Comparison of ENCODE assay signal across 17 cellular contexts in the genomic region with DNA sequence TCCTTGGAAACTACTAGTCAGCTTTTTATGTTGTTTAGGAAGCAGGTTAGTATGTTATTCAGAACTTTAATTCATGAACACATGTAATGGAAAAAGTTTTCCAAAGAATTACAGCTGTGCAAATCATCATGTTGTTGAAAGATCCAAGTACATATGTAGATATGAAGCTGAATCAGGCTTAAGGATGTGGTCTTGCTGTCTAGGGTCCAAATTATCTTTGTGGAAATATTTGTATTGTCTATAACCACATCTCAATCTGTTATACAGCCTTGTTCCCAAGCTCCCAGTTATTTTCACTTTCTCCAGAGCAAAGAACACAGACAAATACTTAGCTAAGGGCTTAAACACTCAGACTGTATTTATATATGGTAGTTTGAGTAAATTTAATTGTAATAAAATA.
DNase-seq lines count a peak whose midpoint lies in the region; ATAC-seq, FAIRE-seq and TF ChIP-seq lines count a peak whose summit lies in the region.
"Had no signal": no experiment of that assay in that cellular context is flagged by ENCODE, and none has a peak within 500 bp of the region (broad histone marks: within the 10 kb centered on the region; RNA-seq: fewer than 3 reads in every experiment).

No MANE protein-coding gene starts in this region.

- no peak overlapping the region for H3K27ac ChIP-seq in naive thymus-derived CD4-positive, alpha-beta T cell (ENCODE audit: low read depth, low read length)
- H3K27ac ChIP-seq: A549, BLaER1 had no signal

- DNase-seq in EH (ENCODE audit: low read depth), result peak; percentile 32
- DNase-seq in astrocyte of the cerebellum (ENCODE audit: low read depth), result peak; percentile 24
- peak; percentile 38 for DNase-seq in fibroblast of peridontal ligament (ENCODE audit: extremely low read depth)
- DNase-seq in osteocyte (ENCODE audit: extremely low spot score, unreplicated experiment), result no peak
- no peak for DNase-seq in DMS79 (lab: John Stamatoyannopoulos, UW)
- no peak for DNase-seq in GM12892 (ENCODE audit: insufficient read length)
- DNase-seq in naive thymus-derived CD4-positive, alpha-beta T cell, result no peak
- DNase-seq: AML-193, DMS 273 treated with DMSO at 0.1 percent for 48 hours, DMS79 treated with DMSO at 0.1 percent for 48 hours, GDM1, HCEC 1CT, HFFc6 had no signal

- POLR2A ChIA-PET in naive thymus-derived CD4-positive, alpha-beta T cell (lab: Charles Lee), result no interaction called here

- H3K27ac Mint-ChIP-seq in osteocyte (ENCODE audit: unreplicated experiment), result peak overlapping the region; percentile 25
- no peak overlapping the region for H3K27ac Mint-ChIP-seq in naive thymus-derived CD4-positive, alpha-beta T cell
- H3K27ac Mint-ChIP-seq: HFFc6, IgD-negative memory B cell had no signal

- no peak overlapping the region for H3K4me3 ChIP-seq in astrocyte of the cerebellum (ENCODE audit: low read depth, low read length)
- H3K4me3 ChIP-seq in naive thymus-derived CD4-positive, alpha-beta T cell (ENCODE audit: low read length), result no peak overlapping the region
- H3K4me3 ChIP-seq: A549, BLaER1 had no signal

- no peaks in the 10 kb centered on the region for H3K36me3 ChIP-seq in naive thymus-derived CD4-positive, alpha-beta T cell (ENCODE audit: control insufficient read depth in 2 of 3, insufficient read depth in 3 of 3, low read length in 3 of 3)
- H3K36me3 ChIP-seq: BLaER1 had no signal

- H3K4me1 Mint-ChIP-seq in osteocyte (ENCODE audit: unreplicated experiment), result peaks cover 23% of the 10 kb centered on the region
- H3K4me1 Mint-ChIP-seq in naive thymus-derived CD4-positive, alpha-beta T cell, result peaks cover 0 to 3% (median 0%) of the 10 kb centered on the region in 7 donors

- H3K9me3 ChIP-seq in naive thymus-derived CD4-positive, alpha-beta T cell (ENCODE audit: control insufficient read depth in 2 of 3, low read length in 3 of 3), result no peaks in the 10 kb centered on the region
- H3K9me3 ChIP-seq: A549, BLaER1 had no signal

- intact Hi-C loops in naive thymus-derived CD4-positive, alpha-beta T cell (cut with micrococcal nuclease), result no loop called here

- H3K36me3 Mint-ChIP-seq in osteocyte (ENCODE audit: unreplicated experiment), result peaks cover 52% of the 10 kb centered on the region
- H3K36me3 Mint-ChIP-seq in naive thymus-derived CD4-positive, alpha-beta T cell, result no peaks in the 10 kb centered on the region

- no peak for TF ChIP-seq CTCF in astrocyte of the cerebellum (IDR thresholded peaks at IDR 0.05; ENCODE audit: low read depth, low read length, missing control alignments)
- TF ChIP-seq CTCF in osteocyte (IDR thresholded peaks at IDR 0.05), result no peak

- no peaks in the 10 kb centered on the region for H3K27me3 ChIP-seq in naive thymus-derived CD4-positive, alpha-beta T cell (ENCODE audit: control insufficient read depth in 2 of 2, insufficient read depth in 2 of 2, low read length in 2 of 2)
- H3K27me3 ChIP-seq: BLaER1 had no signal

- no peak for TF ChIP-seq POLR2A in GM12892 (IDR thresholded peaks at IDR 0.05; ENCODE audit: low read depth, low read length)

- CTCF ChIA-PET in naive thymus-derived CD4-positive, alpha-beta T cell (lab: Charles Lee), result no interaction called here

- H3K4me1 ChIP-seq in naive thymus-derived CD4-positive, alpha-beta T cell (ENCODE audit: control insufficient read depth in 2 of 2, insufficient read depth in 2 of 2, low read length in 2 of 2), result no peaks in the 10 kb centered on the region
- H3K4me1 ChIP-seq: A549, BLaER1 had no signal

- no peaks in the 10 kb centered on the region for H3K27me3 Mint-ChIP-seq in osteocyte (ENCODE audit: unreplicated experiment)
- H3K27me3 Mint-ChIP-seq in naive thymus-derived CD4-positive, alpha-beta T cell, result peaks cover 0 to 15% (median 7%) of the 10 kb centered on the region in 5 donors

- H3K9me3 Mint-ChIP-seq in osteocyte (ENCODE audit: unreplicated experiment), result peaks cover 13% of the 10 kb centered on the region
- H3K9me3 Mint-ChIP-seq in naive thymus-derived CD4-positive, alpha-beta T cell, result peaks cover 0 to 6% (median 0%) of the 10 kb centered on the region in 11 donors

- in situ Hi-C loops in astrocyte of the cerebellum (cut with HindIII; ENCODE audit: low sequenced_read_pairs), result no loop called here

- H3K4me3 Mint-ChIP-seq in osteocyte (ENCODE audit: unreplicated experiment), result no peak overlapping the region
- no peak overlapping the region for H3K4me3 Mint-ChIP-seq in naive thymus-derived CD4-positive, alpha-beta T cell
- H3K4me3 Mint-ChIP-seq: HFFc6, IgD-negative memory B cell had no signal

- no peak for ATAC-seq in naive thymus-derived CD4-positive, alpha-beta T cell
- ATAC-seq: A549 had no signal

- no peak for FAIRE-seq in GM12892 (lab: Jason Lieb, UNC)
- FAIRE-seq: A549, GM18507 had no signal

Comparison
In these comparisons a context has a peak if more than half of its experiments do, and no peak if none do; other contexts are left out.
1. DNase-seq: peak in EH (single experiment), astrocyte of the cerebellum (single experiment) and fibroblast of peridontal ligament (single experiment); none in osteocyte (single experiment), DMS79 (single experiment), GM12892 (single experiment) and naive thymus-derived CD4-positive, alpha-beta T cell (0 of 9).